In the genomic region with DNA sequence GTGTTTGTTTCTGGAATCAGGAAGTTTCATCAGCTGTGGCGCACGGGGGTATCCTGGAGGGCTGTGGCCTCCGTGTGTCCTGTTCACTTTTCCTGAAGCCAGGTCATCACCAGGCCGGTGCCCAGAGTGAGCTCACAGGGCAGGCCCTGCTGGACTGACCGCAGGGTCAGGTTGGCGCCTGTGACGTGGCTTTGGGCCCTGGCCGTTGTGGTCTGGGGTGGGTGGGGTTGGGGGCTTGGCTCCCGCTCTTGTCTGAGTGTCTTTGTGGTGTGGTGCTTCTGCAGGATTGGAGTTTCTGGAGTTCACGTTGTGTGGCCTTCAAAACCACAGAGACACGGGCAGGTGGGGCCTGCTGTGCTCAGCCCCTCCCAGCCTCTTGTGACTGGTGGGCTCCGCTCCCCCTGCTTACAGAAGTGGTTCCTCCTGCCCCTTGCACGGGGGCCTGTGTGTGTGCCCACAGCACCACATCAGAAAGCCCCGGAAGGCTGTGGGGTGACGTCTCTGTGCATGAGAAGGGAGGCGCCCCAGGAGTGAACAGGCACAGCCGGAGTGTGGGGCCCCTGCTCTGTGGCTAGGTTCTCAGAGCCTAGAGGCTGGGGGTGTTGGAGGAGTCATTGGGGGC, we compare ENCODE assay signal across 10 cellular contexts. TPM values are rescaled to one million over a fixed set of nuclear protein-coding genes. Genes with fewer than 3 reads are reported as not detected.
DNase-seq lines count a peak whose midpoint lies in the region; ATAC-seq, FAIRE-seq and TF ChIP-seq lines count a peak whose summit lies in the region.
"Had no signal": no experiment of that assay in that cellular context is flagged by ENCODE, and none has a peak within 500 bp of the region (broad histone marks: within the 10 kb centered on the region; RNA-seq: fewer than 3 reads in every experiment).

No MANE protein-coding gene starts in this region.

- H3K4me3 Mint-ChIP-seq in IgD-negative memory B cell: peak overlapping the region; percentile 47 to 86 (median 75)

- TF ChIP-seq RAD21 in liver (IDR thresholded peaks at IDR 0.05): no peak

- intact Hi-C loops in prostate gland (cut with DNase I): no loop called here

- TF ChIP-seq CTCF in liver (IDR thresholded peaks at IDR 0.05; ENCODE audit: low read depth, low read length, missing input control) (no peak), prostate gland (IDR thresholded peaks at IDR 0.05) (no peak)

- H3K36me3 ChIP-seq in liver (ENCODE audit: control insufficient read depth in 4 of 4, insufficient read depth in 3 of 4, low read depth in 1 of 4, low read length in 3 of 4) (no peaks in the 10 kb centered on the region), prostate gland (no peaks in the 10 kb centered on the region)

- H3K4me3 ChIP-seq in liver (ENCODE audit: low read depth in 1 of 3, low read length in 3 of 3) (no peak overlapping the region), prostate gland (no peak overlapping the region)

- TF ChIP-seq POLR2A in prostate gland (IDR thresholded peaks at IDR 0.05): no peak

- WGBS in liver: 67% methylated on average over 17 of the region's 17 CpGs
- WGBS in prostate gland: 65% methylated on average over 17 of the region's 17 CpGs

- no peaks in the 10 kb centered on the region for H3K27me3 ChIP-seq in liver (ENCODE audit: control insufficient read depth in 4 of 4, insufficient read depth in 4 of 4, low read length in 3 of 4)
- H3K27me3 ChIP-seq in prostate gland (replicated peaks; ENCODE audit: insufficient read depth): no peaks in the 10 kb centered on the region

- peaks cover 0 to 5% (median 2%) of the 10 kb centered on the region in 4 donors for H3K4me1 ChIP-seq in liver (ENCODE audit: control insufficient read depth in 4 of 4, insufficient read depth in 4 of 4, low read length in 3 of 4)
- no peaks in the 10 kb centered on the region for H3K4me1 ChIP-seq in prostate gland (replicated peaks)

- H3K4me1 Mint-ChIP-seq in IgD-negative memory B cell: peaks cover 23 to 36% (median 30%) of the 10 kb centered on the region in 3 donors

- no peaks in the 10 kb centered on the region for H3K36me3 Mint-ChIP-seq in IgD-negative memory B cell

- H3K27ac Mint-ChIP-seq in IgD-negative memory B cell: peak overlapping the region; percentile 77 to 83 (median 81)

- ATAC-seq in stimulated activated naive CD8-positive, alpha-beta T cell treated with anti-CD3 and anti-CD28 coated beads, Interleukin-15, Interleukin-2, amounts not matched to agents 100 U/mL and 50 U/mL, for 24 hours: peak; percentile 94

- H3K27ac ChIP-seq in liver (ENCODE audit: low read depth in 1 of 2, low read length in 2 of 2): no peak overlapping the region
- no peak overlapping the region for H3K27ac ChIP-seq in prostate gland
- H3K27ac ChIP-seq: epithelial cell of prostate, HL-60 had no signal

- no peak overlapping the region for H3K9ac ChIP-seq in liver (ENCODE audit: low read depth in 1 of 2, low read length in 2 of 2)

- FAIRE-seq in frontal cortex (lab: Jason Lieb, UNC): no peak

- no peaks in the 10 kb centered on the region for H3K9me3 Mint-ChIP-seq in IgD-negative memory B cell

- H3K9me3 ChIP-seq in liver (ENCODE audit: control insufficient read depth in 4 of 4, low read length in 3 of 4): no peaks in the 10 kb centered on the region
- no peaks in the 10 kb centered on the region for H3K9me3 ChIP-seq in prostate gland

- DNase-seq in activated T-cell treated with anti-CD3 and anti-CD28 coated beads for 24 hours (ENCODE audit: low read depth) (peak; percentile 55), NCI-H510A (lab: John Stamatoyannopoulos, UW) (no peak), prostate gland (ENCODE audit: low spot score) (no peak), COR-L47 (lab: John Stamatoyannopoulos, UW) (no peak), frontal cortex (ENCODE audit: low spot score in 2 of 2) (no peak)
- peak; percentile 80 for DNase-seq in stimulated activated naive CD8-positive, alpha-beta T cell treated with anti-CD3 and anti-CD28 coated beads, Interleukin-15, Interleukin-2, amounts not matched to agents 100 U/mL and 50 U/mL, for 24 hours

- H3K27me3 Mint-ChIP-seq in IgD-negative memory B cell: peaks cover 13% of the 10 kb centered on the region

TF ChIP-seq in liver, 16 proteins besides CTCF, POLR2A, EP300 and RAD21:
- no peak for TF ChIP-seq TAF1 (conservative IDR thresholded peaks at IDR 0.05)
- TF ChIP-seq JUND (IDR thresholded peaks at IDR 0.05): no peak
- TF ChIP-seq NR2F2 (IDR thresholded peaks at IDR 0.05): peak; percentile 48
- TF ChIP-seq EGR1 (IDR thresholded peaks at IDR 0.05; ENCODE audit: low read depth in 2 of 2): no peak
- no peak for TF ChIP-seq HNF4G (IDR thresholded peaks at IDR 0.05)
- TF ChIP-seq SP1 (IDR thresholded peaks at IDR 0.05): peak; percentile 25
- TF ChIP-seq FOXA2 (IDR thresholded peaks at IDR 0.05): no peak
- TF ChIP-seq, protein P1, sequence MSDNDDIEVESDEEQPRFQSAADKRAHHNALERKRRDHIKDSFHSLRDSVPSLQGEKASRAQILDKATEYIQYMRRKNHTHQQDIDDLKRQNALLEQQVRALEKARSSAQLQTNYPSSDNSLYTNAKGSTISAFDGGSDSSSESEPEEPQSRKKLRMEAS (IDR thresholded peaks at IDR 0.05): no peak
- TF ChIP-seq, protein P2, sequence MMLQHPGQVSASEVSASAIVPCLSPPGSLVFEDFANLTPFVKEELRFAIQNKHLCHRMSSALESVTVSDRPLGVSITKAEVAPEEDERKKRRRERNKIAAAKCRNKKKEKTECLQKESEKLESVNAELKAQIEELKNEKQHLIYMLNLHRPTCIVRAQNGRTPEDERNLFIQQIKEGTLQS (IDR thresholded peaks at IDR 0.05): no peak
- TF ChIP-seq, protein P3, sequence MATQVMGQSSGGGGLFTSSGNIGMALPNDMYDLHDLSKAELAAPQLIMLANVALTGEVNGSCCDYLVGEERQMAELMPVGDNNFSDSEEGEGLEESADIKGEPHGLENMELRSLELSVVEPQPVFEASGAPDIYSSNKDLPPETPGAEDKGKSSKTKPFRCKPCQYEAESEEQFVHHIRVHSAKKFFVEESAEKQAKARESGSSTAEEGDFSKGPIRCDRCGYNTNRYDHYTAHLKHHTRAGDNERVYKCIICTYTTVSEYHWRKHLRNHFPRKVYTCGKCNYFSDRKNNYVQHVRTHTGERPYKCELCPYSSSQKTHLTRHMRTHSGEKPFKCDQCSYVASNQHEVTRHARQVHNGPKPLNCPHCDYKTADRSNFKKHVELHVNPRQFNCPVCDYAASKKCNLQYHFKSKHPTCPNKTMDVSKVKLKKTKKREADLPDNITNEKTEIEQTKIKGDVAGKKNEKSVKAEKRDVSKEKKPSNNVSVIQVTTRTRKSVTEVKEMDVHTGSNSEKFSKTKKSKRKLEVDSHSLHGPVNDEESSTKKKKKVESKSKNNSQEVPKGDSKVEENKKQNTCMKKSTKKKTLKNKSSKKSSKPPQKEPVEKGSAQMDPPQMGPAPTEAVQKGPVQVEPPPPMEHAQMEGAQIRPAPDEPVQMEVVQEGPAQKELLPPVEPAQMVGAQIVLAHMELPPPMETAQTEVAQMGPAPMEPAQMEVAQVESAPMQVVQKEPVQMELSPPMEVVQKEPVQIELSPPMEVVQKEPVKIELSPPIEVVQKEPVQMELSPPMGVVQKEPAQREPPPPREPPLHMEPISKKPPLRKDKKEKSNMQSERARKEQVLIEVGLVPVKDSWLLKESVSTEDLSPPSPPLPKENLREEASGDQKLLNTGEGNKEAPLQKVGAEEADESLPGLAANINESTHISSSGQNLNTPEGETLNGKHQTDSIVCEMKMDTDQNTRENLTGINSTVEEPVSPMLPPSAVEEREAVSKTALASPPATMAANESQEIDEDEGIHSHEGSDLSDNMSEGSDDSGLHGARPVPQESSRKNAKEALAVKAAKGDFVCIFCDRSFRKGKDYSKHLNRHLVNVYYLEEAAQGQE (IDR thresholded peaks at IDR 0.05): no peak
- peak in 1 of 2 donors; percentile 61 for TF ChIP-seq RXRA (IDR thresholded peaks at IDR 0.05)
- TF ChIP-seq GABPA (IDR thresholded peaks at IDR 0.05 in 1 of 2, conservative IDR thresholded peaks at IDR 0.05 in 1 of 2): no peak
- TF ChIP-seq FOXA1 (IDR thresholded peaks at IDR 0.05): no peak
- TF ChIP-seq HNF4A (conservative IDR thresholded peaks at IDR 0.05): peak in 1 of 2 donors; percentile 26
- no peak for TF ChIP-seq YY1 (IDR thresholded peaks at IDR 0.05)
- TF ChIP-seq, protein P4, sequence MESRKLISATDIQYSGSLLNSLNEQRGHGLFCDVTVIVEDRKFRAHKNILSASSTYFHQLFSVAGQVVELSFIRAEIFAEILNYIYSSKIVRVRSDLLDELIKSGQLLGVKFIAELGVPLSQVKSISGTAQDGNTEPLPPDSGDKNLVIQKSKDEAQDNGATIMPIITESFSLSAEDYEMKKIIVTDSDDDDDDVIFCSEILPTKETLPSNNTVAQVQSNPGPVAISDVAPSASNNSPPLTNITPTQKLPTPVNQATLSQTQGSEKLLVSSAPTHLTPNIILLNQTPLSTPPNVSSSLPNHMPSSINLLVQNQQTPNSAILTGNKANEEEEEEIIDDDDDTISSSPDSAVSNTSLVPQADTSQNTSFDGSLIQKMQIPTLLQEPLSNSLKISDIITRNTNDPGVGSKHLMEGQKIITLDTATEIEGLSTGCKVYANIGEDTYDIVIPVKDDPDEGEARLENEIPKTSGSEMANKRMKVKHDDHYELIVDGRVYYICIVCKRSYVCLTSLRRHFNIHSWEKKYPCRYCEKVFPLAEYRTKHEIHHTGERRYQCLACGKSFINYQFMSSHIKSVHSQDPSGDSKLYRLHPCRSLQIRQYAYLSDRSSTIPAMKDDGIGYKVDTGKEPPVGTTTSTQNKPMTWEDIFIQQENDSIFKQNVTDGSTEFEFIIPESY (IDR thresholded peaks at IDR 0.05): no peak

RNA-seq across cellular contexts. Expression of a gene that starts 9.5 kb away (rescaled TPM):
- polyA plus RNA-seq in IgD-negative memory B cell (0.81 TPM), liver (10 to 100 TPM in 1 of 2 donors, 1 to 10 TPM in 1; 6.4 to 23.2 TPM)
- total RNA-seq in liver (10 to 100 TPM in 1 of 2 donors, 1 to 10 TPM in 1; 8.5 to 14.5 TPM), prostate gland (10 to 100 TPM; 33.7 to 36.5 TPM), frontal cortex (72.2 TPM)

RNA-seq across cellular contexts. Expression of a gene that starts 53.3 kb away (rescaled TPM):
- not detected for polyA plus RNA-seq in IgD-negative memory B cell
- 1 to 10 TPM in 1 of 2 donors, under 1 TPM in 1; 0.23 to 1.2 TPM for total RNA-seq in liver
- polyA plus RNA-seq in liver: under 1 TPM in 1 of 2 donors, not detected in 1; 0.05 TPM
- total RNA-seq in prostate gland: 1 to 10 TPM; 1.2 to 4.4 TPM
- 6.5 TPM for total RNA-seq in frontal cortex

Comparison
In these comparisons a context has a peak if more than half of its experiments do, and no peak if none do; other contexts are left out.
1. DNase-seq: peak in activated T-cell treated with anti-CD3 and anti-CD28 coated beads for 24 hours (single experiment) and stimulated activated naive CD8-positive, alpha-beta T cell treated with anti-CD3 and anti-CD28 coated beads, Interleukin-15, Interleukin-2, amounts not matched to agents 100 U/mL and 50 U/mL, for 24 hours (single experiment); none in NCI-H510A (single experiment), prostate gland (single experiment), COR-L47 (single experiment) and frontal cortex (0 of 2).